21 cellular contexts compared by ENCODE assay signal in genomic region chr18:21664069-21664468, GRCh38.
"Had no signal": no experiment of that assay in that cellular context is flagged by ENCODE, and none has a peak within 500 bp of the region (broad histone marks: within the 10 kb centered on the region; RNA-seq: fewer than 3 reads in every experiment).

No MANE protein-coding gene starts in this region.

- H3K27ac Mint-ChIP-seq: activated CD4-positive, alpha-beta memory T cell treated with anti-CD3 and anti-CD28 coated beads for 36 hours; activated CD4-positive, alpha-beta T cell treated with anti-CD3 and anti-CD28 coated beads, Interleukin-2, amount 10 ng/mL, durations not matched to agents 24 days and 14 days; activated naive CD4-positive, alpha-beta T cell treated with anti-CD3 and anti-CD28 coated beads, Interleukin-2, amount 50 U/mL, for 72 hours; activated T-cell treated with anti-CD3 and anti-CD28 coated beads, Interleukin-2, amount 50 U/mL, for 24 hours; activated T-helper 2 cell treated with anti-CD3 and anti-CD28 coated beads, Interferon-gamma antibody, Interleukin-2, Interleukin-4, amounts not matched to agents 10 μg/mL and 5 μg/mL and 100 μg/mL, durations not matched to agents 14 hours and 24 hours and 36 hours; natural killer cell treated with Interleukin-12 subunit alpha and Interleukin-12 subunit beta and Interleukin-15 and Interleukin-18, amount 100 ng/mL, for 72 hours; type B pancreatic cell had no signal

- DNase-seq: activated CD4-positive, alpha-beta memory T cell treated with anti-CD3 and anti-CD28 coated beads for 36 hours; activated CD4-positive, alpha-beta T cell treated with anti-CD3 and anti-CD28 coated beads, Interleukin-2, amount 10 ng/mL, durations not matched to agents 24 days and 14 days; activated CD8-positive, alpha-beta memory T cell treated with anti-CD3 and anti-CD28 coated beads, Interleukin-2, amount 50 U/mL, for 48 hours; activated naive CD4-positive, alpha-beta T cell; activated T-cell treated with anti-CD3 and anti-CD28 coated beads, Interleukin-2, amount 50 U/mL, for 24 hours; anterior cingulate cortex; effector CD8-positive, alpha-beta T cell; kidney glomerular epithelial cell; left ventricle myocardium inferior; mesendoderm; stimulated activated naive CD8-positive, alpha-beta T cell treated with anti-CD3 and anti-CD28 coated beads, Interleukin-15, Interleukin-2, amounts not matched to agents 100 U/mL and 50 U/mL, for 24 hours; T-helper 1 cell; uterus had no signal

- H3K4me3 ChIP-seq: left ventricle myocardium inferior, lung, prostate gland, thoracic aorta, uterus had no signal

- H3K27me3 ChIP-seq: uterus had no signal

- H3K36me3 Mint-ChIP-seq: natural killer cell treated with Interleukin-12 subunit alpha and Interleukin-12 subunit beta and Interleukin-15 and Interleukin-18, amount 100 ng/mL, for 72 hours had no signal

- H3K9me3 ChIP-seq: left ventricle myocardium inferior, prostate gland, thoracic aorta, uterus had no signal

- H3K36me3 ChIP-seq: left ventricle myocardium inferior, prostate gland, thoracic aorta, uterus had no signal

- H3K4me1 Mint-ChIP-seq: activated CD4-positive, alpha-beta T cell treated with anti-CD3 and anti-CD28 coated beads, Interleukin-2, amount 10 ng/mL, durations not matched to agents 24 days and 14 days had no signal

- H3K27ac ChIP-seq: left ventricle myocardium inferior, prostate gland, thoracic aorta, uterus had no signal

- ATAC-seq: activated CD4-positive, CD25-positive, alpha-beta regulatory T cell treated with anti-CD3 and anti-CD28 coated beads, Interleukin-2, amount 50 U/mL, for 24 hours; activated naive CD4-positive, alpha-beta T cell treated with anti-CD3 and anti-CD28 coated beads, Interleukin-2, amount 50 U/mL, for 72 hours; natural killer cell treated with Interleukin-12 subunit alpha and Interleukin-12 subunit beta and Interleukin-15 and Interleukin-18, amount 100 ng/mL, for 72 hours; stimulated activated naive CD8-positive, alpha-beta T cell treated with anti-CD3 and anti-CD28 coated beads, Interleukin-15, Interleukin-2, amounts not matched to agents 100 U/mL and 50 U/mL, for 24 hours had no signal

- H3K9me3 Mint-ChIP-seq: activated CD4-positive, alpha-beta memory T cell treated with anti-CD3 and anti-CD28 coated beads for 36 hours; activated CD4-positive, alpha-beta T cell treated with anti-CD3 and anti-CD28 coated beads, Interleukin-2, amount 10 ng/mL, durations not matched to agents 24 days and 14 days; activated naive CD4-positive, alpha-beta T cell treated with anti-CD3 and anti-CD28 coated beads, Interleukin-2, amount 50 U/mL, for 72 hours; activated T-cell treated with anti-CD3 and anti-CD28 coated beads, Interleukin-2, amount 50 U/mL, for 24 hours; activated T-helper 2 cell treated with anti-CD3 and anti-CD28 coated beads, Interferon-gamma antibody, Interleukin-2, Interleukin-4, amounts not matched to agents 10 μg/mL and 5 μg/mL and 100 μg/mL, durations not matched to agents 14 hours and 24 hours and 36 hours; natural killer cell treated with Interleukin-12 subunit alpha and Interleukin-12 subunit beta and Interleukin-15 and Interleukin-18, amount 100 ng/mL, for 72 hours; type B pancreatic cell had no signal

- H3K27me3 Mint-ChIP-seq: activated CD4-positive, alpha-beta memory T cell treated with anti-CD3 and anti-CD28 coated beads for 36 hours; activated CD4-positive, alpha-beta T cell treated with anti-CD3 and anti-CD28 coated beads, Interleukin-2, amount 10 ng/mL, durations not matched to agents 24 days and 14 days; activated T-cell treated with anti-CD3 and anti-CD28 coated beads, Interleukin-2, amount 50 U/mL, for 24 hours; natural killer cell treated with Interleukin-12 subunit alpha and Interleukin-12 subunit beta and Interleukin-15 and Interleukin-18, amount 100 ng/mL, for 72 hours; type B pancreatic cell had no signal

- H3K4me3 Mint-ChIP-seq: activated CD4-positive, alpha-beta memory T cell treated with anti-CD3 and anti-CD28 coated beads for 36 hours; activated CD4-positive, alpha-beta T cell treated with anti-CD3 and anti-CD28 coated beads, Interleukin-2, amount 10 ng/mL, durations not matched to agents 24 days and 14 days; activated T-cell treated with anti-CD3 and anti-CD28 coated beads, Interleukin-2, amount 50 U/mL, for 24 hours; natural killer cell treated with Interleukin-12 subunit alpha and Interleukin-12 subunit beta and Interleukin-15 and Interleukin-18, amount 100 ng/mL, for 72 hours; type B pancreatic cell had no signal

- H3K4me1 ChIP-seq: left ventricle myocardium inferior, prostate gland, uterus had no signal
